Comparison of ENCODE assay signal across 14 cellular contexts in genomic region chr1:61184714-61185106, GRCh38.
DNase-seq lines count a peak whose midpoint lies in the region; ATAC-seq, FAIRE-seq and TF ChIP-seq lines count a peak whose summit lies in the region.
"Had no signal": no experiment of that assay in that cellular context is flagged by ENCODE, and none has a peak within 500 bp of the region (broad histone marks: within the 10 kb centered on the region; RNA-seq: fewer than 3 reads in every experiment).

No MANE protein-coding gene starts in this region.

- ATAC-seq in left ventricle myocardium superior (no peak), pancreas (peak in 2 of 4 donors; percentile 1), aorta (ENCODE audit: low FRiP score) (no peak), sciatic nerve (no peak)

- H3K27ac ChIP-seq in right atrium auricular region: peak overlapping the region; percentile 75 to 88
- peak overlapping the region; percentile 41 to 85 for H3K27ac ChIP-seq in esophagus (ENCODE audit: low read depth in 2 of 2, low read length in 1 of 2)
- H3K27ac ChIP-seq in pancreas: peak overlapping the region; percentile 85 to 95 (median 88)
- peak overlapping the region; percentile 39 to 69 for H3K27ac ChIP-seq in aorta (ENCODE audit: low read depth in 1 of 2, low read length in 2 of 2)

- H3K4me1 ChIP-seq in right atrium auricular region (peaks cover 0 to 73% of the 10 kb centered on the region in 2 donors), esophagus (ENCODE audit: control insufficient read depth in 2 of 2, insufficient read depth in 2 of 2, low read length in 1 of 2) (peaks cover 2 to 4% of the 10 kb centered on the region in 2 donors), pancreas (peaks cover 3 to 42% (median 30%) of the 10 kb centered on the region in 3 donors), aorta (ENCODE audit: control insufficient read depth in 1 of 2, insufficient read depth in 2 of 2, low read length in 2 of 2) (peaks cover 6 to 7% of the 10 kb centered on the region in 2 donors)

- DNase-seq in right atrium auricular region (ENCODE audit: low spot score) (no peak), left ventricle myocardium superior (no peak), pancreas (no peak), aorta (no peak), activated gamma-delta T cell (lab: John Stamatoyannopoulos, UW) (no peak), sciatic nerve (ENCODE audit: low spot score) (no peak), D721Med (ENCODE audit: insufficient read length, low spot score) (no peak)
- DNase-seq: activated T-cell treated with anti-CD3 and anti-CD28 coated beads, Interleukin-2, amount 50 U/mL, for 24 hours; central memory CD4-positive, alpha-beta T cell; naive B cell; NCI-H1436 had no signal

- peak overlapping the region; percentile 24 to 37 for H3K4me3 ChIP-seq in right atrium auricular region
- peak overlapping the region in 1 of 2 donors; percentile 44 for H3K4me3 ChIP-seq in esophagus (ENCODE audit: low read depth in 1 of 2, low read length in 2 of 2)
- H3K4me3 ChIP-seq in pancreas: peak overlapping the region in 2 of 4 donors; percentile 40 to 46
- peak overlapping the region in 1 of 2 donors; percentile 71 for H3K4me3 ChIP-seq in aorta (ENCODE audit: low read length in 2 of 2)

- TF ChIP-seq CTCF in right atrium auricular region (IDR thresholded peaks at IDR 0.05) (no peak), pancreas (IDR thresholded peaks at IDR 0.05) (no peak), D721Med (IDR thresholded peaks at IDR 0.05; ENCODE audit: insufficient read depth, missing control alignments) (no peak)

- FAIRE-seq in pancreas (lab: Jason Lieb, UNC) (no peak), D721Med (lab: Jason Lieb, UNC) (no peak)
- FAIRE-seq: GM18507, urothelium cell line had no signal

- intact Hi-C loops in left ventricle myocardium superior (cut with micrococcal nuclease): no loop called here
- intact Hi-C loops in pancreas (cut with DNase I): no loop called here
- intact Hi-C loops in aorta (cut with DNase I): loop anchor here (5.0 kb wide), 5 partner anchors 37 to 268 kb away; partner anchors contain the start of gene NFIA (in 1 of the 2)
- intact Hi-C loops in sciatic nerve (cut with DNase I): no loop called here

- H3K9me3 ChIP-seq in right atrium auricular region (no peaks in the 10 kb centered on the region), esophagus (ENCODE audit: control insufficient read depth in 2 of 2, insufficient read depth in 1 of 2, low read depth in 1 of 2, low read length in 1 of 2) (no peaks in the 10 kb centered on the region), pancreas (no peaks in the 10 kb centered on the region), aorta (ENCODE audit: control insufficient read depth, low read length) (no peaks in the 10 kb centered on the region)

- 10 to 14% methylated on average over 3 of the region's 3 CpGs for WGBS in esophagus, 2 donors
- WGBS in pancreas, 2 donors: 0 to 2% methylated on average over 3 of the region's 3 CpGs
- WGBS in aorta, 2 donors: 1 to 2% methylated on average over 3 of the region's 3 CpGs

- no peaks in the 10 kb centered on the region for H3K36me3 ChIP-seq in right atrium auricular region
- H3K36me3 ChIP-seq in esophagus (ENCODE audit: control insufficient read depth in 2 of 2, insufficient read depth in 2 of 2, low read length in 1 of 2): no peaks in the 10 kb centered on the region
- H3K36me3 ChIP-seq in pancreas: no peaks in the 10 kb centered on the region
- H3K36me3 ChIP-seq in aorta (ENCODE audit: control insufficient read depth in 1 of 2, insufficient read depth in 2 of 2, low read length in 1 of 2): no peaks in the 10 kb centered on the region

- H3K27me3 ChIP-seq in right atrium auricular region (no peaks in the 10 kb centered on the region), esophagus (ENCODE audit: control insufficient read depth in 1 of 2, insufficient read depth in 2 of 2, low read length in 2 of 2) (no peaks in the 10 kb centered on the region), pancreas (no peaks in the 10 kb centered on the region), aorta (ENCODE audit: control insufficient read depth in 1 of 2, insufficient read depth in 2 of 2, low read length in 1 of 2) (no peaks in the 10 kb centered on the region)

Comparison
In these comparisons a context has a peak if more than half of its experiments do, and no peak if none do; other contexts are left out.
1. intact Hi-C loops: an anchor here in aorta (5.0 kb wide); none called in left ventricle myocardium superior, pancreas and sciatic nerve.